In genomic region chr11:69218946-69219720, GRCh38 we compare ENCODE assay signal across 14 cellular contexts.
"Had no signal": no experiment of that assay in that cellular context is flagged by ENCODE, and none has a peak within 500 bp of the region (broad histone marks: within the 10 kb centered on the region; RNA-seq: fewer than 3 reads in every experiment).

No MANE protein-coding gene starts in this region.

- H3K4me3 Mint-ChIP-seq: activated naive CD4-positive, alpha-beta T cell treated with anti-CD3 and anti-CD28 coated beads, Interleukin-2, amount 50 U/mL, for 24 hours; immature natural killer cell; naive thymus-derived CD4-positive, alpha-beta T cell; stimulated activated memory B cell treated with anti-CD40 and anti-IgM and Interleukin-4, amounts not matched to agents 10 μg/mL and 1 μg/mL and 100 μg/mL, for 72 hours had no signal

- H3K36me3 Mint-ChIP-seq: activated naive CD4-positive, alpha-beta T cell treated with anti-CD3 and anti-CD28 coated beads, Interleukin-2, amount 50 U/mL, for 24 hours; immature natural killer cell; naive thymus-derived CD4-positive, alpha-beta T cell; stimulated activated memory B cell treated with anti-CD40 and anti-IgM and Interleukin-4, amounts not matched to agents 10 μg/mL and 1 μg/mL and 100 μg/mL, for 72 hours had no signal

- H3K4me1 ChIP-seq: upper lobe of left lung had no signal

- H3K9me3 ChIP-seq: esophagus muscularis mucosa, upper lobe of left lung had no signal

- DNase-seq: activated CD4-positive, alpha-beta T cell treated with anti-CD3 and anti-CD28 coated beads, Interleukin-2, amount 50 U/mL, for 1 hour; amniotic stem cell; brain microvascular endothelial cell; cerebellar nuclear complex; immature natural killer cell; left cardiac atrium; right cardiac atrium; upper lobe of left lung had no signal

- H3K27me3 ChIP-seq: brain microvascular endothelial cell, upper lobe of left lung had no signal

- H3K36me3 ChIP-seq: brain microvascular endothelial cell, esophagus muscularis mucosa, upper lobe of left lung had no signal

- H3K27ac Mint-ChIP-seq: activated naive CD4-positive, alpha-beta T cell treated with anti-CD3 and anti-CD28 coated beads, Interleukin-2, amount 50 U/mL, for 24 hours; immature natural killer cell; stimulated activated memory B cell treated with anti-CD40 and anti-IgM and Interleukin-4, amounts not matched to agents 10 μg/mL and 1 μg/mL and 100 μg/mL, for 72 hours had no signal

- H3K27ac ChIP-seq: brain microvascular endothelial cell, esophagus muscularis mucosa, upper lobe of left lung had no signal

- H3K27me3 Mint-ChIP-seq: activated naive CD4-positive, alpha-beta T cell treated with anti-CD3 and anti-CD28 coated beads, Interleukin-2, amount 50 U/mL, for 24 hours had no signal

- H3K4me3 ChIP-seq: esophagus muscularis mucosa, lung, smooth muscle cell, upper lobe of left lung had no signal

- H3K4me1 Mint-ChIP-seq: immature natural killer cell; stimulated activated memory B cell treated with anti-CD40 and anti-IgM and Interleukin-4, amounts not matched to agents 10 μg/mL and 1 μg/mL and 100 μg/mL, for 72 hours had no signal

- H3K4me2 ChIP-seq: smooth muscle cell had no signal

- H3K9me3 Mint-ChIP-seq: immature natural killer cell; stimulated activated memory B cell treated with anti-CD40 and anti-IgM and Interleukin-4, amounts not matched to agents 10 μg/mL and 1 μg/mL and 100 μg/mL, for 72 hours had no signal

- ATAC-seq: left cardiac atrium; naive thymus-derived CD4-positive, alpha-beta T cell; right cardiac atrium; stimulated activated memory B cell treated with anti-CD40 and anti-IgM and Interleukin-4, amounts not matched to agents 10 μg/mL and 1 μg/mL and 100 μg/mL, for 72 hours had no signal
